Comparison of ENCODE assay signal across 17 cellular contexts in the genomic region with DNA sequence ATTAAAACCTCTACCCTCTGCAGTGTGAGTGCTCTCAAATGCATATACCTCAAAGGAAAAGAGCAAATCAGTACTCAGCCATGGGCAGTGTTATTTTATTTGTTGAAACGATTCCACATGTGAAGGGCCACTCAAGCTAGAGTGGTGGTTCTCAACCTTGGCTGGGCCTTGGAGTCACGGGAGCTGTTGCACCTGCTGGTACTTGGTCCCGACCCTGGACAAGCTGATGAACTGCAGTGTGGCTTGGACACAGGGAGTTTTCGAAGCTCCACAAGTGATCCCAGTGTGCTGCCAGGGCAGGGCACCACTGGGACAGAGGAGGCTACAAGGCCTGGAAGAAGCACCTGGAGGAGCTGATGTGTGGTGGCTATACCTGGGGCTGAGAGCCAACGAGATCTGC. TPM values are rescaled to one million over a fixed set of nuclear protein-coding genes. Genes with fewer than 3 reads are reported as not detected.
DNase-seq lines count a peak whose midpoint lies in the region; ATAC-seq and TF ChIP-seq lines count a peak whose summit lies in the region.
"Had no signal": no experiment of that assay in that cellular context is flagged by ENCODE, and none has a peak within 500 bp of the region (broad histone marks: within the 10 kb centered on the region; RNA-seq: fewer than 3 reads in every experiment).

No MANE protein-coding gene starts in this region.

- H3K4me2 ChIP-seq in H9 (ENCODE audit: insufficient read depth, insufficient read length, low read length) (no peak overlapping the region), neural progenitor cell (no peak overlapping the region)

- 0 out of 7 replicates have a peak overlapping the region, but pooled peaks of 1 of the 3 experiments have one; percentile 76 for H3K27ac Mint-ChIP-seq in H9
- H3K27ac Mint-ChIP-seq in neural progenitor cell = no peak overlapping the region
- H3K27ac Mint-ChIP-seq in activated T-helper 17 cell treated with anti-CD3 and anti-CD28 coated beads, Interleukin-2, amount 50 U/mL, for 72 hours = no peak overlapping the region
- H3K27ac Mint-ChIP-seq: HFFc6 had no signal

- no peak overlapping the region for H2BK15ac ChIP-seq in H9 (ENCODE audit: low read depth, low read length)

- no peak overlapping the region for H2AK5ac ChIP-seq in H9 (ENCODE audit: insufficient read length, low read length)

- H2BK12ac ChIP-seq in H9 (ENCODE audit: insufficient read length, low read depth, low read length) = no peak overlapping the region

- H3K4me1 Mint-ChIP-seq in H9 (peaks cover 5 to 13% of the 10 kb centered on the region in 2 experiments), neural progenitor cell (peaks cover 24% of the 10 kb centered on the region)
- peaks cover 4% of the 10 kb centered on the region for H3K4me1 Mint-ChIP-seq in activated T-helper 17 cell treated with anti-CD3 and anti-CD28 coated beads, Interleukin-2, amount 50 U/mL, for 72 hours

- TF ChIP-seq CTCF in H9 (conservative IDR thresholded peaks at IDR 0.05) (no peak), right lobe of liver (IDR thresholded peaks at IDR 0.05) (no peak), neural progenitor cell (IDR thresholded peaks at IDR 0.05) (no peak)

- no peaks in the 10 kb centered on the region for H3K36me3 Mint-ChIP-seq in H9 (ENCODE audit: insufficient read depth in 1 of 3, low read depth in 3 of 3)
- no peaks in the 10 kb centered on the region for H3K36me3 Mint-ChIP-seq in neural progenitor cell
- H3K36me3 Mint-ChIP-seq in activated T-helper 17 cell treated with anti-CD3 and anti-CD28 coated beads, Interleukin-2, amount 50 U/mL, for 72 hours (ENCODE audit: low read depth) = no peaks in the 10 kb centered on the region

- H4K5ac ChIP-seq in H9 (ENCODE audit: insufficient read length, low read depth, low read length) = no peak overlapping the region

- ATAC-seq in right lobe of liver = no peak
- ATAC-seq in activated T-helper 17 cell treated with anti-CD3 and anti-CD28 coated beads, Interleukin-2, amount 50 U/mL, for 72 hours (replicated peaks) = no peak

- H3K9ac ChIP-seq in H9 (ENCODE audit: extremely low read depth, insufficient read length, low read length) (no peak overlapping the region), neural progenitor cell (no peak overlapping the region)

- no peak overlapping the region for H2BK120ac ChIP-seq in H9 (ENCODE audit: low read depth, low read length, poor library complexity, severe bottlenecking)

- H3K36me3 ChIP-seq in ACC112 (ENCODE audit: insufficient read depth, low read length) (no peaks in the 10 kb centered on the region), right lobe of liver (no peaks in the 10 kb centered on the region), neural progenitor cell (no peaks in the 10 kb centered on the region)
- H3K36me3 ChIP-seq: tibial nerve had no signal

- H3K4me3 ChIP-seq in ACC112 (ENCODE audit: low read depth, low read length) = no peak overlapping the region
- no peak overlapping the region for H3K4me3 ChIP-seq in right lobe of liver
- H3K4me3 ChIP-seq in neural progenitor cell = no peak overlapping the region
- H3K4me3 ChIP-seq: tibial nerve had no signal

- H3K27me3 ChIP-seq in ACC112 (ENCODE audit: insufficient read depth, low read length) (no peaks in the 10 kb centered on the region), H9 (ENCODE audit: insufficient read depth, low read length) (peaks cover under 1% of the 10 kb centered on the region; the same call in 1 of the 2 replicates), right lobe of liver (no peaks in the 10 kb centered on the region), neural progenitor cell (no peaks in the 10 kb centered on the region)
- H3K27me3 ChIP-seq: tibial nerve had no signal

- no peak for TF ChIP-seq POLR2A in right lobe of liver (IDR thresholded peaks at IDR 0.05)

- DNase-seq in H9 (peak; percentile 17), NCI-H774 (lab: John Stamatoyannopoulos, UW) (peak; percentile 24), right lobe of liver (no peak), neural progenitor cell (ENCODE audit: low spot score) (no peak), caudate nucleus (lab: John Stamatoyannopoulos, UW) (no peak), inferior parietal cortex (ENCODE audit: extremely low spot score) (no peak)
- DNase-seq: activated CD4-positive, alpha-beta T cell treated with anti-CD3 and anti-CD28 coated beads, Interleukin-2, amount 10 ng/mL, durations not matched to agents 7 days and 5 days; activated effector memory CD4-positive, alpha-beta T cell treated with anti-CD3 and anti-CD28 coated beads, Interleukin-2, amount 50 U/mL, for 16 hours; effector CD4-positive, alpha-beta T cell; HFFc6; MM.1S had no signal

- H3K79me1 ChIP-seq in H9 (ENCODE audit: insufficient read depth, low read depth, low read length, poor library complexity, severe bottlenecking) = no peaks in the 10 kb centered on the region

- H3K9me3 ChIP-seq in H9 (ENCODE audit: control insufficient read depth, low read depth, low read length) (no peaks in the 10 kb centered on the region), right lobe of liver (no peaks in the 10 kb centered on the region), neural progenitor cell (ENCODE audit: low read depth) (no peaks in the 10 kb centered on the region)
- H3K9me3 ChIP-seq: tibial nerve had no signal

- H3K4me1 ChIP-seq in ACC112 (ENCODE audit: control insufficient read depth, insufficient read depth, low read length, unreplicated experiment) = peaks cover 26% of the 10 kb centered on the region
- H3K4me1 ChIP-seq in H9 (ENCODE audit: insufficient read depth, low read length) = no peaks in the 10 kb centered on the region
- peaks cover 0 to 41% (median 21%) of the 10 kb centered on the region in 4 donors for H3K4me1 ChIP-seq in right lobe of liver
- H3K4me1 ChIP-seq in neural progenitor cell = peaks cover 22% of the 10 kb centered on the region

- no peak overlapping the region for H3K23ac ChIP-seq in H9 (ENCODE audit: insufficient read length, low read depth, low read length)

- H2BK5ac ChIP-seq in H9 (ENCODE audit: insufficient read length, low read length) = no peak overlapping the region

- no peak overlapping the region for H3K4ac ChIP-seq in H9 (ENCODE audit: low read depth, low read length)

- H2AFZ ChIP-seq in ACC112 (ENCODE audit: low read length, unreplicated experiment) = no peak overlapping the region
- H2AFZ ChIP-seq in H9 (ENCODE audit: low read length) = no peak overlapping the region
- H2AFZ ChIP-seq in neural progenitor cell (replicated peaks) = no peak overlapping the region

- H3K79me2 ChIP-seq in ACC112 (ENCODE audit: control insufficient read depth, insufficient read depth, low read length, unreplicated experiment) = no peaks in the 10 kb centered on the region
- no peaks in the 10 kb centered on the region for H3K79me2 ChIP-seq in H9 (ENCODE audit: insufficient read depth, low read length)
- H3K79me2 ChIP-seq in neural progenitor cell (ENCODE audit: low read depth) = no peaks in the 10 kb centered on the region

- no peak overlapping the region for H2BK20ac ChIP-seq in H9 (ENCODE audit: low read depth, low read length, poor library complexity, severe bottlenecking)

- H3K56ac ChIP-seq in H9 (ENCODE audit: insufficient read length, low read depth, low read length) = no peak overlapping the region

- WGBS in H9 (ENCODE audit: extremely low coverage, insufficient read length, low lambda C conversion rate) = no CpG with 5 or more reads among the region's 5 CpGs
- WGBS in right lobe of liver (ENCODE audit: insufficient coverage, low coverage, low lambda C conversion rate, missing lambda C conversion rate) = 87% methylated on average over 4 of the region's 5 CpGs

- H3K27me3 Mint-ChIP-seq in H9 (ENCODE audit: low read depth) (peaks cover 15% of the 10 kb centered on the region), neural progenitor cell (ENCODE audit: insufficient read depth, low read depth) (peaks cover 15% of the 10 kb centered on the region)
- H3K27me3 Mint-ChIP-seq in activated T-helper 17 cell treated with anti-CD3 and anti-CD28 coated beads, Interleukin-2, amount 50 U/mL, for 72 hours = peaks cover 7% of the 10 kb centered on the region

- H3F3A ChIP-seq in neural progenitor cell (ENCODE audit: low read depth) = peaks cover 4% of the 10 kb centered on the region

- H3K18ac ChIP-seq in H9 (ENCODE audit: insufficient read length, low read depth, low read length) = no peak overlapping the region

- H3K9me3 Mint-ChIP-seq in H9 (no peaks in the 10 kb centered on the region; a peak in 1 of 5 replicates), neural progenitor cell (no peaks in the 10 kb centered on the region)
- H3K9me3 Mint-ChIP-seq in activated T-helper 17 cell treated with anti-CD3 and anti-CD28 coated beads, Interleukin-2, amount 50 U/mL, for 72 hours = no peaks in the 10 kb centered on the region
- H3K9me3 Mint-ChIP-seq: activated CD4-positive, alpha-beta T cell treated with anti-CD3 and anti-CD28 coated beads, Interleukin-2, amount 10 ng/mL, durations not matched to agents 7 days and 5 days; HFFc6 had no signal

- no peaks in the 10 kb centered on the region for H4K20me1 ChIP-seq in H9 (ENCODE audit: control insufficient read depth, insufficient read depth, insufficient read length)
- H4K20me1 ChIP-seq in neural progenitor cell (ENCODE audit: low read depth) = no peaks in the 10 kb centered on the region

- H3K4me3 Mint-ChIP-seq in H9 = no peak overlapping the region
- no peak overlapping the region for H3K4me3 Mint-ChIP-seq in neural progenitor cell
- no peak overlapping the region for H3K4me3 Mint-ChIP-seq in activated T-helper 17 cell treated with anti-CD3 and anti-CD28 coated beads, Interleukin-2, amount 50 U/mL, for 72 hours
- H3K4me3 Mint-ChIP-seq: activated CD4-positive, alpha-beta T cell treated with anti-CD3 and anti-CD28 coated beads, Interleukin-2, amount 10 ng/mL, durations not matched to agents 7 days and 5 days; HFFc6 had no signal

- H3K14ac ChIP-seq in H9 (ENCODE audit: insufficient read depth, low read length) = no peak overlapping the region

- H3T11ph ChIP-seq in H9 (ENCODE audit: low read length) = no peak overlapping the region

- no peak overlapping the region for H4K8ac ChIP-seq in H9 (replicated peaks; ENCODE audit: insufficient read length, low read depth, low read length)

- no peak overlapping the region for H4K91ac ChIP-seq in H9 (ENCODE audit: insufficient read length, low read depth, low read length)

- intact Hi-C loops in right lobe of liver (cut with DNase I) = no loop called here

- H3K27ac ChIP-seq in ACC112 (ENCODE audit: low read depth, low read length) (peak overlapping the region; percentile 40), H9 (ENCODE audit: insufficient read length, low read depth, low read length) (no peak overlapping the region), right lobe of liver (peak overlapping the region; percentile 75 to 93 (median 90)), neural progenitor cell (no peak overlapping the region), caudate nucleus (ENCODE audit: low read depth, low read length) (no peak overlapping the region)
- H3K27ac ChIP-seq: RWPE1 had no signal

- no peaks in the 10 kb centered on the region for H3K23me2 ChIP-seq in H9 (ENCODE audit: insufficient read length, low read depth, low read length, poor library complexity, severe bottlenecking)

RNA-seq across cellular contexts. Expression of a gene that starts 19.7 kb away (rescaled TPM):
- total RNA-seq in H9 (2021) (not detected in 2 replicates), right lobe of liver (1 to 10 TPM in 5 of 6 experiments, under 1 TPM in 1; 0.92 to 3.1 (median 1.6) TPM), neural progenitor cell (ENCODE audit: low replicate concordance) (0.65 TPM in 1 of 2 replicates, not detected in the other)
- 10 to 100 TPM; 10.6 to 32.4 TPM for total RNA-seq in activated T-helper 17 cell treated with anti-CD3 and anti-CD28 coated beads, Interleukin-2, amount 50 U/mL, for 72 hours
- total RNA-seq: HFFc6, HT1080 had no signal

RNA-seq across cellular contexts. Expression of a gene that starts 40.0 kb away (rescaled TPM):
- total RNA-seq in H9 (2021) = 0.20 and 0.22 TPM in 2 replicates
- total RNA-seq in right lobe of liver = 10 to 100 TPM in 4 of 6 experiments, 1 to 10 TPM in 2; 5.3 to 78.0 (median 46.2) TPM
- 0.43 TPM in 1 of 2 replicates, not detected in the other for total RNA-seq in neural progenitor cell (ENCODE audit: low replicate concordance)
- not detected for total RNA-seq in activated T-helper 17 cell treated with anti-CD3 and anti-CD28 coated beads, Interleukin-2, amount 50 U/mL, for 72 hours

RNA-seq across cellular contexts. Expression of a gene that starts 45.8 kb away (rescaled TPM):
- not detected in 2 replicates for total RNA-seq in H9 (2021)
- 1 to 10 TPM in 1 of 6 experiments, under 1 TPM in 3, not detected in 2; 0.06 to 1.1 (median 0.79) TPM for total RNA-seq in right lobe of liver
- not detected in 2 replicates for total RNA-seq in neural progenitor cell (ENCODE audit: low replicate concordance)
- total RNA-seq in activated T-helper 17 cell treated with anti-CD3 and anti-CD28 coated beads, Interleukin-2, amount 50 U/mL, for 72 hours = not detected
- total RNA-seq: activated CD4-positive, alpha-beta T cell treated with anti-CD3 and anti-CD28 coated beads, Interleukin-2, amount 10 ng/mL, durations not matched to agents 7 days and 5 days; HFFc6; HT1080; mononuclear cell; tibial nerve had no signal

Comparison
In these comparisons a context has a peak if more than half of its experiments do, and no peak if none do; other contexts are left out.
1. H3K27ac ChIP-seq: peak in ACC112 (single experiment) and right lobe of liver (3 of 3); none in H9 (single experiment), neural progenitor cell (single experiment) and caudate nucleus (single experiment).
2. DNase-seq: peak in H9 (single experiment) and NCI-H774 (single experiment); none in right lobe of liver (0 of 3), neural progenitor cell (single experiment), caudate nucleus (0 of 61) and inferior parietal cortex (single experiment).